Comparison of ENCODE assay signal across 22 cellular contexts in the genomic region with DNA sequence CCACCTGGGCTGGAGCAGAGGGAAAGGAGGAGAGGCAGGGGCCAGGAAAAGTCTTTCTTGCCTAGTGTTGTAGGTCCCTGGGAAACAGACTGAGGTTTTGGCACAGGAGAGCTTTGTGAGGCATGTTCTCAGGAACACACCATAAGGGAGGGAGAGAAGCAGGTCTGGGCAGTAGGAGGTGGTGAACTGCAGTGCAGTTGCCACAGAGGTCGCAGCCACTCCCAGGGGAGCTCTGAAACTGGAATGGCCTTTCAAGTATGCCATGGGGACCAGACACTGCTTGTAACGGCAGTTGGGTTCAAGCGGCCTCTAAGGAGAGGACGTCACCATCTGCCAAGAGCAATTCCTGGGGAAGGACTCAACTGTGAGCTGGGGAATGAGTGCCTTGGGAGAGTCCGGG. TPM values are rescaled to one million over a fixed set of nuclear protein-coding genes. Genes with fewer than 3 reads are reported as not detected.
"Had no signal": no experiment of that assay in that cellular context is flagged by ENCODE, and none has a peak within 500 bp of the region (broad histone marks: within the 10 kb centered on the region; RNA-seq: fewer than 3 reads in every experiment).

No MANE protein-coding gene starts in this region.

- H3K9me3 ChIP-seq: left lung, suprapubic skin had no signal

- H3K36me3 ChIP-seq: esophagus muscularis mucosa, gastroesophageal sphincter, heart right ventricle, left lung, suprapubic skin had no signal

- DNase-seq: activated CD4-positive, CD25-positive, alpha-beta regulatory T cell treated with anti-CD3 and anti-CD28 coated beads, Interleukin-2, amount 50 U/mL, for 72 hours; activated CD8-positive, alpha-beta memory T cell treated with anti-CD3 and anti-CD28 coated beads for 24 hours; activated CD8-positive, alpha-beta memory T cell treated with anti-CD3 and anti-CD28 coated beads, Interleukin-2, amount 50 U/mL, for 48 hours; activated effector memory CD4-positive, alpha-beta T cell treated with Interleukin-2 at 50 U/mL for 16 hours; activated T-cell treated with anti-CD3 and anti-CD28 coated beads, Interleukin-2, amount 50 U/mL, for 48 hours; effector CD8-positive, alpha-beta T cell; heart right ventricle; left lung; stimulated activated naive CD8-positive, alpha-beta T cell treated with anti-CD3 and anti-CD28 coated beads, Interleukin-15, amount 100 ng/mL, for 72 hours had no signal

- H3K4me3 ChIP-seq: esophagus muscularis mucosa, gastroesophageal sphincter, heart right ventricle, left lung, skin epidermis, suprapubic skin had no signal

- H3K27me3 ChIP-seq: left lung had no signal

- H3K4me1 ChIP-seq: esophagus muscularis mucosa, gastroesophageal sphincter, heart right ventricle, left lung, suprapubic skin had no signal

- H3K27ac ChIP-seq: esophagus muscularis mucosa, gastroesophageal sphincter, heart right ventricle, left lung, skin epidermis, suprapubic skin had no signal

RNA-seq across cellular contexts. Expression of gene NKX2-8, which starts 35.4 kb away (rescaled TPM):
- total RNA-seq: astrocyte; cerebellum; esophagus muscularis mucosa; gastroesophageal sphincter; heart right ventricle; kidney epithelial cell; lung microvascular endothelial cell; neural crest cell; omental fat pad; posterior vena cava; T-helper 1 cell treated with Interleukin-12 subunit alpha and Interleukin-12 subunit beta and Interleukin-4 antibody, amounts not matched to agents 30 ng/mL and 1 ng/mL, for 36 hours had no signal
- polyA plus RNA-seq: adipose tissue, heart right ventricle had no signal

RNA-seq across cellular contexts. Expression of gene PAX9, which starts 43.8 kb away (rescaled TPM):
- total RNA-seq: cerebellum; heart right ventricle; lung microvascular endothelial cell; neural crest cell; omental fat pad; T-helper 1 cell treated with Interleukin-12 subunit alpha and Interleukin-12 subunit beta and Interleukin-4 antibody, amounts not matched to agents 30 ng/mL and 1 ng/mL, for 36 hours had no signal
